Comparison of ENCODE assay signal across 9 cellular contexts in genomic region chr5:132258102-132259060, GRCh38. TPM values are rescaled to one million over a fixed set of nuclear protein-coding genes. Genes with fewer than 3 reads are reported as not detected.
DNase-seq lines count a peak whose midpoint lies in the region; ATAC-seq and TF ChIP-seq lines count a peak whose summit lies in the region.
"Had no signal": no experiment of that assay in that cellular context is flagged by ENCODE, and none has a peak within 500 bp of the region (broad histone marks: within the 10 kb centered on the region; RNA-seq: fewer than 3 reads in every experiment).

No MANE protein-coding gene starts in this region.

- no peak overlapping the region for H3K4me3 Mint-ChIP-seq in activated CD8-positive, alpha-beta T cell treated with anti-CD3 and anti-CD28 coated beads for 36 hours
- H3K4me3 Mint-ChIP-seq in T-cell: peak overlapping the region in 1 of 3 donors; percentile 36

- H3K36me3 Mint-ChIP-seq in activated CD8-positive, alpha-beta T cell treated with anti-CD3 and anti-CD28 coated beads for 36 hours (ENCODE audit: low read depth): no peaks in the 10 kb centered on the region
- H3K36me3 Mint-ChIP-seq in T-cell: no peaks in the 10 kb centered on the region

- no peaks in the 10 kb centered on the region for H3K9me3 ChIP-seq in MG63

- H3K4me3 ChIP-seq in MG63: peak overlapping the region; percentile 79

- ATAC-seq in activated CD8-positive, alpha-beta T cell treated with anti-CD3 and anti-CD28 coated beads for 36 hours: no peak
- no peak for ATAC-seq in T-cell (replicated peaks in 1 of 4)

- peaks cover 25% of the 10 kb centered on the region for H3K4me1 Mint-ChIP-seq in activated CD8-positive, alpha-beta T cell treated with anti-CD3 and anti-CD28 coated beads for 36 hours (ENCODE audit: low read depth)
- H3K4me1 Mint-ChIP-seq in T-cell: peaks cover 0 to 8% (median 6%) of the 10 kb centered on the region in 3 donors

- POLR2A ChIA-PET in activated CD8-positive, alpha-beta T cell treated with anti-CD3 and anti-CD28 coated beads for 36 hours (lab: Charles Lee): interaction anchor here (0.9 kb wide), 1 partner anchor 19 kb away, joined by 3 read pairs; no protein-coding TSS in a partner anchor
- POLR2A ChIA-PET in T-cell (lab: Charles Lee): interaction anchor here in 1 of 2 donors (0.6 kb wide), 1 partner anchor 19 kb away, joined by 3 read pairs; no protein-coding TSS in a partner anchor

- CTCF ChIA-PET in activated CD8-positive, alpha-beta T cell treated with anti-CD3 and anti-CD28 coated beads for 36 hours (lab: Charles Lee): interaction anchor here (7.7 kb wide), 1 partner anchor 20 kb away, joined by 44 read pairs; no protein-coding TSS in a partner anchor
- CTCF ChIA-PET in T-cell (lab: Charles Lee): no interaction called here

- peaks cover 32% of the 10 kb centered on the region for H3K36me3 ChIP-seq in MG63

- H3K27ac Mint-ChIP-seq in activated CD8-positive, alpha-beta T cell treated with anti-CD3 and anti-CD28 coated beads for 36 hours: no peak overlapping the region
- no peak overlapping the region for H3K27ac Mint-ChIP-seq in T-cell

- DNase-seq in MG63 (peak; percentile 71), caudate nucleus (lab: John Stamatoyannopoulos, UW) (no peak), T-cell (no peak), Ammon's horn (ENCODE audit: low spot score) (no peak)
- no peak for DNase-seq in activated CD8-positive, alpha-beta T cell treated with anti-CD3 and anti-CD28 coated beads for 36 hours
- DNase-seq in stimulated activated naive CD4-positive, alpha-beta T cell (lab: John Stamatoyannopoulos, UW): no peak
- DNase-seq: NCI-H748 treated with DMSO at 0.1 percent for 48 hours had no signal

- no peak for TF ChIP-seq CTCF in activated CD8-positive, alpha-beta T cell treated with anti-CD3 and anti-CD28 coated beads for 36 hours (IDR thresholded peaks at IDR 0.05)

- intact Hi-C loops in activated CD8-positive, alpha-beta T cell treated with anti-CD3 and anti-CD28 coated beads for 36 hours (cut with micrococcal nuclease): no loop called here

- H3K27me3 ChIP-seq in MG63 (no peaks in the 10 kb centered on the region), layer of hippocampus (ENCODE audit: control insufficient read depth, insufficient read depth, low read length) (no peaks in the 10 kb centered on the region)

- H3K9me3 Mint-ChIP-seq in activated CD8-positive, alpha-beta T cell treated with anti-CD3 and anti-CD28 coated beads for 36 hours: no peaks in the 10 kb centered on the region
- no peaks in the 10 kb centered on the region for H3K9me3 Mint-ChIP-seq in T-cell

- H3K27me3 Mint-ChIP-seq in activated CD8-positive, alpha-beta T cell treated with anti-CD3 and anti-CD28 coated beads for 36 hours: peaks cover 13% of the 10 kb centered on the region
- peaks cover 13 to 27% of the 10 kb centered on the region in 2 donors for H3K27me3 Mint-ChIP-seq in T-cell

- H3K27ac ChIP-seq in caudate nucleus (ENCODE audit: low read depth, low read length) (peak overlapping the region; percentile 84), layer of hippocampus (ENCODE audit: low read depth, low read length) (peak overlapping the region; percentile 83), temporal lobe (ENCODE audit: low read depth, low read length) (peak overlapping the region; percentile 67)

RNA-seq across cellular contexts. Expression of gene PDLIM4, which starts 0.9 kb away (rescaled TPM):
- total RNA-seq in MG63 (2014; rRNA removed; shearing (Covaris generic); ENCODE audit: low replicate concordance): 71.1 and 130 TPM in 2 replicates
- total RNA-seq in temporal lobe: 6.9 TPM
- total RNA-seq in activated CD8-positive, alpha-beta T cell treated with anti-CD3 and anti-CD28 coated beads for 36 hours: not detected
- total RNA-seq in T-cell: not detected

RNA-seq across cellular contexts. Expression of gene P4HA2, which starts 30.7 kb away (rescaled TPM):
- total RNA-seq in MG63 (2014; rRNA removed; shearing (Covaris generic); ENCODE audit: low replicate concordance): 71.0 and 96.8 TPM in 2 replicates
- 8.9 TPM for total RNA-seq in temporal lobe
- 10 to 100 TPM; 17.3 to 18.6 TPM for total RNA-seq in activated CD8-positive, alpha-beta T cell treated with anti-CD3 and anti-CD28 coated beads for 36 hours
- under 1 TPM in 3 of 5 donors, not detected in 2; 0.50 to 0.99 (median 0.98) TPM for total RNA-seq in T-cell

RNA-seq across cellular contexts. Expression of gene SLC22A4, which starts 35.8 kb away (rescaled TPM):
- total RNA-seq in MG63 (2014; rRNA removed; shearing (Covaris generic); ENCODE audit: low replicate concordance): 0.03 and 0.35 TPM in 2 replicates
- 1.5 TPM for total RNA-seq in temporal lobe
- total RNA-seq in activated CD8-positive, alpha-beta T cell treated with anti-CD3 and anti-CD28 coated beads for 36 hours: under 1 TPM; 0.74 to 0.88 TPM
- under 1 TPM in 1 of 5 donors, not detected in 4; 0.20 TPM for total RNA-seq in T-cell
